1 cellular context compared by ENCODE assay signal in the genomic region with DNA sequence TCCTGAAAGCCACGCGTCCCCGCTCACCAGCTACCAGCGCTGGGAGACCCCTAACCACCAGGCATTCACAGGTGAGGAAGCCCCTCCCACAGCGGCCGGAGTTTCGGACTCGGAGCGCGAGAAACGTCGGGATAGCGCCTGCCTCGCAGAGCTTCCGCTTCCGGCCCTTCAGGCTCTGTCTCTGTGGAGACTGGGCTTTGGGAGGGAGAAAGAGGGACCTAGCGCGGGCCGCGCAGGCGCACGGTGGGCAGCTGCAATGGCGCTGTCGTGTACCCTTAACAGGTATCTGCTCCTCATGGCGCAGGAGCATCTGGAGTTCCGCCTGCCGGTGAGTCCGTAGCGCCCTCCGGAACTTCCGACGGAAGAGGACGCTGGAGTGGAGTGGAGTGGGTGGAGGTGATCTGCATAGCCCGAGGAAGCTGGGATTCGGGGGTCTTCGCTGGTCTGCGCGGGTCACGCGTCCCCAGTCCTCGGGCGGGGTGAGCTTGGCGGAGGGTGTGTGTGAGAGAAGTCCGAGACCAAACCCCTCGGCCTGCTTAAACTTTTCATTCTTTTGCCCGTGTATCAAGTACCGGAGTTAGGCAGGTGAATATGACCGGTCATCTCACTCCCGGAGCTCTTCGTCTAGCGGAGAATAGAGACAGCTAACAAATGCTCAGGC.
TF ChIP-seq lines count a peak whose summit lies in the region.

A gene (plus strand): TSS at position 246 of the 661 bp plus-strand sequence. CDS start 11 bp downstream, at position 257.

TF ChIP-seq in K562, 482 proteins besides CTCF, POLR2A, EP300 and RAD21 (continued from another document and continues in another):
- TF ChIP-seq, protein P1, sequence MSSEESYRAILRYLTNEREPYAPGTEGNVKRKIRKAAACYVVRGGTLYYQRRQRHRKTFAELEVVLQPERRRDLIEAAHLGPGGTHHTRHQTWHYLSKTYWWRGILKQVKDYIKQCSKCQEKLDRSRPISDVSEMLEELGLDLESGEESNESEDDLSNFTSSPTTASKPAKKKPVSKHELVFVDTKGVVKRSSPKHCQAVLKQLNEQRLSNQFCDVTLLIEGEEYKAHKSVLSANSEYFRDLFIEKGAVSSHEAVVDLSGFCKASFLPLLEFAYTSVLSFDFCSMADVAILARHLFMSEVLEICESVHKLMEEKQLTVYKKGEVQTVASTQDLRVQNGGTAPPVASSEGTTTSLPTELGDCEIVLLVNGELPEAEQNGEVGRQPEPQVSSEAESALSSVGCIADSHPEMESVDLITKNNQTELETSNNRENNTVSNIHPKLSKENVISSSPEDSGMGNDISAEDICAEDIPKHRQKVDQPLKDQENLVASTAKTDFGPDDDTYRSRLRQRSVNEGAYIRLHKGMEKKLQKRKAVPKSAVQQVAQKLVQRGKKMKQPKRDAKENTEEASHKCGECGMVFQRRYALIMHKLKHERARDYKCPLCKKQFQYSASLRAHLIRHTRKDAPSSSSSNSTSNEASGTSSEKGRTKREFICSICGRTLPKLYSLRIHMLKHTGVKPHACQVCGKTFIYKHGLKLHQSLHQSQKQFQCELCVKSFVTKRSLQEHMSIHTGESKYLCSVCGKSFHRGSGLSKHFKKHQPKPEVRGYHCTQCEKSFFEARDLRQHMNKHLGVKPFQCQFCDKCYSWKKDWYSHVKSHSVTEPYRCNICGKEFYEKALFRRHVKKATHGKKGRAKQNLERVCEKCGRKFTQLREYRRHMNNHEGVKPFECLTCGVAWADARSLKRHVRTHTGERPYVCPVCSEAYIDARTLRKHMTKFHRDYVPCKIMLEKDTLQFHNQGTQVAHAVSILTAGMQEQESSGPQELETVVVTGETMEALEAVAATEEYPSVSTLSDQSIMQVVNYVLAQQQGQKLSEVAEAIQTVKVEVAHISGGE (CRISPR knock-in tag; IDR thresholded peaks at IDR 0.05) = peak; percentile 66 to 96 (median 91); a peak in 4 of 6 replicates
- TF ChIP-seq, protein P2, sequence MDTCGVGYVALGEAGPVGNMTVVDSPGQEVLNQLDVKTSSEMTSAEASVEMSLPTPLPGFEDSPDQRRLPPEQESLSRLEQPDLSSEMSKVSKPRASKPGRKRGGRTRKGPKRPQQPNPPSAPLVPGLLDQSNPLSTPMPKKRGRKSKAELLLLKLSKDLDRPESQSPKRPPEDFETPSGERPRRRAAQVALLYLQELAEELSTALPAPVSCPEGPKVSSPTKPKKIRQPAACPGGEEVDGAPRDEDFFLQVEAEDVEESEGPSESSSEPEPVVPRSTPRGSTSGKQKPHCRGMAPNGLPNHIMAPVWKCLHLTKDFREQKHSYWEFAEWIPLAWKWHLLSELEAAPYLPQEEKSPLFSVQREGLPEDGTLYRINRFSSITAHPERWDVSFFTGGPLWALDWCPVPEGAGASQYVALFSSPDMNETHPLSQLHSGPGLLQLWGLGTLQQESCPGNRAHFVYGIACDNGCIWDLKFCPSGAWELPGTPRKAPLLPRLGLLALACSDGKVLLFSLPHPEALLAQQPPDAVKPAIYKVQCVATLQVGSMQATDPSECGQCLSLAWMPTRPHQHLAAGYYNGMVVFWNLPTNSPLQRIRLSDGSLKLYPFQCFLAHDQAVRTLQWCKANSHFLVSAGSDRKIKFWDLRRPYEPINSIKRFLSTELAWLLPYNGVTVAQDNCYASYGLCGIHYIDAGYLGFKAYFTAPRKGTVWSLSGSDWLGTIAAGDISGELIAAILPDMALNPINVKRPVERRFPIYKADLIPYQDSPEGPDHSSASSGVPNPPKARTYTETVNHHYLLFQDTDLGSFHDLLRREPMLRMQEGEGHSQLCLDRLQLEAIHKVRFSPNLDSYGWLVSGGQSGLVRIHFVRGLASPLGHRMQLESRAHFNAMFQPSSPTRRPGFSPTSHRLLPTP (IDR thresholded peaks at IDR 0.05; ENCODE audit: borderline replicate concordance, extremely low read depth, insufficient read length) = no peak
- no peak for TF ChIP-seq HOXB6 (CRISPR knock-in tag; IDR thresholded peaks at IDR 0.05; ENCODE audit: borderline replicate concordance)
- no peak for TF ChIP-seq SMARCC2 (IDR thresholded peaks at IDR 0.05; ENCODE audit: low read depth)
- TF ChIP-seq ETV5 (CRISPR knock-in tag; IDR thresholded peaks at IDR 0.05; ENCODE audit: low read depth) = peak; percentile 62
- TF ChIP-seq IRF2 (CRISPR knock-in tag; IDR thresholded peaks at IDR 0.05) = no peak
- TF ChIP-seq MTA2 (IDR thresholded peaks at IDR 0.05; ENCODE audit: low read depth) = no peak
- no peak; the same call in 1 of the 2 replicates for TF ChIP-seq RAD51 (IDR thresholded peaks at IDR 0.05; ENCODE audit: borderline replicate concordance, low read depth)
- peak; percentile 95 for TF ChIP-seq POLR2B (IDR thresholded peaks at IDR 0.05; ENCODE audit: low read depth, partially characterized antibody)
- TF ChIP-seq COPS2 (conservative IDR thresholded peaks at IDR 0.05) = no peak
- TF ChIP-seq ZNF311 (CRISPR knock-in tag; IDR thresholded peaks at IDR 0.05) = no peak
- no peak for TF ChIP-seq THRAP3 (IDR thresholded peaks at IDR 0.05; ENCODE audit: borderline replicate concordance)
- TF ChIP-seq GTF2A2 (tag; IDR thresholded peaks at IDR 0.05) = no peak
- TF ChIP-seq, protein P3, sequence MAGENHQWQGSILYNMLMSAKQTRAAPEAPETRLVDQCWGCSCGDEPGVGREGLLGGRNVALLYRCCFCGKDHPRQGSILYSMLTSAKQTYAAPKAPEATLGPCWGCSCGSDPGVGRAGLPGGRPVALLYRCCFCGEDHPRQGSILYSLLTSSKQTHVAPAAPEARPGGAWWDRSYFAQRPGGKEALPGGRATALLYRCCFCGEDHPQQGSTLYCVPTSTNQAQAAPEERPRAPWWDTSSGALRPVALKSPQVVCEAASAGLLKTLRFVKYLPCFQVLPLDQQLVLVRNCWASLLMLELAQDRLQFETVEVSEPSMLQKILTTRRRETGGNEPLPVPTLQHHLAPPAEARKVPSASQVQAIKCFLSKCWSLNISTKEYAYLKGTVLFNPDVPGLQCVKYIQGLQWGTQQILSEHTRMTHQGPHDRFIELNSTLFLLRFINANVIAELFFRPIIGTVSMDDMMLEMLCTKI (IDR thresholded peaks at IDR 0.05; ENCODE audit: partially characterized antibody) = no peak
- TF ChIP-seq ARID1B (IDR thresholded peaks at IDR 0.05) = no peak
- peak; percentile 76; the same call in 1 of the 2 replicates for TF ChIP-seq ATF7 (IDR thresholded peaks at IDR 0.05)
- peak; percentile 49 for TF ChIP-seq SAP30 (IDR thresholded peaks at IDR 0.05; ENCODE audit: borderline replicate concordance, insufficient read depth, low read depth, low read length, poor library complexity, severe bottlenecking)
- TF ChIP-seq SMAD2 (IDR thresholded peaks at IDR 0.05; ENCODE audit: low read depth, low read length) = no peak
- no peak for TF ChIP-seq ZNF79 (CRISPR knock-in tag; IDR thresholded peaks at IDR 0.05; ENCODE audit: low read depth)
- no peak for TF ChIP-seq ZNF347 (CRISPR knock-in tag; IDR thresholded peaks at IDR 0.05; ENCODE audit: low read depth)
- no peak for TF ChIP-seq ZNF561 (CRISPR knock-in tag; conservative IDR thresholded peaks at IDR 0.05)
- TF ChIP-seq NBN (IDR thresholded peaks at IDR 0.05; ENCODE audit: low read depth) = no peak
- TF ChIP-seq NRF1 (conservative IDR thresholded peaks at IDR 0.05 in 1 of 2, IDR thresholded peaks at IDR 0.05 in 1 of 2) = peak; percentile 98 to 99
- no peak for TF ChIP-seq TAF15 (IDR thresholded peaks at IDR 0.05; ENCODE audit: low read depth, low read length)
- no peak for TF ChIP-seq ZNF282 (CRISPR knock-in tag; IDR thresholded peaks at IDR 0.05)
- TF ChIP-seq, protein P4, sequence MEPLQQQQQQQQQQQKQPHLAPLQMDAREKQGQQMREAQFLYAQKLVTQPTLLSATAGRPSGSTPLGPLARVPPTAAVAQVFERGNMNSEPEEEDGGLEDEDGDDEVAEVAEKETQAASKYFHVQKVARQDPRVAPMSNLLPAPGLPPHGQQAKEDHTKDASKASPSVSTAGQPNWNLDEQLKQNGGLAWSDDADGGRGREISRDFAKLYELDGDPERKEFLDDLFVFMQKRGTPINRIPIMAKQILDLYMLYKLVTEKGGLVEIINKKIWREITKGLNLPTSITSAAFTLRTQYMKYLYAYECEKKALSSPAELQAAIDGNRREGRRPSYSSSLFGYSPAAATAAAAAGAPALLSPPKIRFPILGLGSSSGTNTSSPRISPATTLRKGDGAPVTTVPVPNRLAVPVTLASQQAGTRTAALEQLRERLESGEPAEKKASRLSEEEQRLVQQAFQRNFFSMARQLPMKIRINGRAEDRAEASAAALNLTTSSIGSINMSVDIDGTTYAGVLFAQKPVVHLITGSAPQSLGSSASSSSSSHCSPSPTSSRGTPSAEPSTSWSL (CRISPR knock-in tag; IDR thresholded peaks at IDR 0.05; ENCODE audit: borderline replicate concordance) = no peak
- TF ChIP-seq CREB1 (IDR thresholded peaks at IDR 0.05) = peak; percentile 10; the same call in 1 of the 2 replicates
- peak; percentile 68; the same call in 1 of the 2 replicates for TF ChIP-seq CREB1 (CRISPR knock-in tag; IDR thresholded peaks at IDR 0.05)
- TF ChIP-seq, protein P5, sequence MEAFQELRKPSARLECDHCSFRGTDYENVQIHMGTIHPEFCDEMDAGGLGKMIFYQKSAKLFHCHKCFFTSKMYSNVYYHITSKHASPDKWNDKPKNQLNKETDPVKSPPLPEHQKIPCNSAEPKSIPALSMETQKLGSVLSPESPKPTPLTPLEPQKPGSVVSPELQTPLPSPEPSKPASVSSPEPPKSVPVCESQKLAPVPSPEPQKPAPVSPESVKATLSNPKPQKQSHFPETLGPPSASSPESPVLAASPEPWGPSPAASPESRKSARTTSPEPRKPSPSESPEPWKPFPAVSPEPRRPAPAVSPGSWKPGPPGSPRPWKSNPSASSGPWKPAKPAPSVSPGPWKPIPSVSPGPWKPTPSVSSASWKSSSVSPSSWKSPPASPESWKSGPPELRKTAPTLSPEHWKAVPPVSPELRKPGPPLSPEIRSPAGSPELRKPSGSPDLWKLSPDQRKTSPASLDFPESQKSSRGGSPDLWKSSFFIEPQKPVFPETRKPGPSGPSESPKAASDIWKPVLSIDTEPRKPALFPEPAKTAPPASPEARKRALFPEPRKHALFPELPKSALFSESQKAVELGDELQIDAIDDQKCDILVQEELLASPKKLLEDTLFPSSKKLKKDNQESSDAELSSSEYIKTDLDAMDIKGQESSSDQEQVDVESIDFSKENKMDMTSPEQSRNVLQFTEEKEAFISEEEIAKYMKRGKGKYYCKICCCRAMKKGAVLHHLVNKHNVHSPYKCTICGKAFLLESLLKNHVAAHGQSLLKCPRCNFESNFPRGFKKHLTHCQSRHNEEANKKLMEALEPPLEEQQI (IDR thresholded peaks at IDR 0.05) = no peak
- no peak for TF ChIP-seq PHB2 (IDR thresholded peaks at IDR 0.05; ENCODE audit: low read depth)
- TF ChIP-seq TARDBP (IDR thresholded peaks at IDR 0.05) = no peak
- no peak for TF ChIP-seq ZNF384 (IDR thresholded peaks at IDR 0.05; ENCODE audit: low read depth, low read length)
- TF ChIP-seq CXXC5 (CRISPR knock-in tag; IDR thresholded peaks at IDR 0.05) = peak; percentile 80
- TF ChIP-seq ZNF551 (CRISPR knock-in tag; IDR thresholded peaks at IDR 0.05) = no peak
- TF ChIP-seq, protein P6, sequence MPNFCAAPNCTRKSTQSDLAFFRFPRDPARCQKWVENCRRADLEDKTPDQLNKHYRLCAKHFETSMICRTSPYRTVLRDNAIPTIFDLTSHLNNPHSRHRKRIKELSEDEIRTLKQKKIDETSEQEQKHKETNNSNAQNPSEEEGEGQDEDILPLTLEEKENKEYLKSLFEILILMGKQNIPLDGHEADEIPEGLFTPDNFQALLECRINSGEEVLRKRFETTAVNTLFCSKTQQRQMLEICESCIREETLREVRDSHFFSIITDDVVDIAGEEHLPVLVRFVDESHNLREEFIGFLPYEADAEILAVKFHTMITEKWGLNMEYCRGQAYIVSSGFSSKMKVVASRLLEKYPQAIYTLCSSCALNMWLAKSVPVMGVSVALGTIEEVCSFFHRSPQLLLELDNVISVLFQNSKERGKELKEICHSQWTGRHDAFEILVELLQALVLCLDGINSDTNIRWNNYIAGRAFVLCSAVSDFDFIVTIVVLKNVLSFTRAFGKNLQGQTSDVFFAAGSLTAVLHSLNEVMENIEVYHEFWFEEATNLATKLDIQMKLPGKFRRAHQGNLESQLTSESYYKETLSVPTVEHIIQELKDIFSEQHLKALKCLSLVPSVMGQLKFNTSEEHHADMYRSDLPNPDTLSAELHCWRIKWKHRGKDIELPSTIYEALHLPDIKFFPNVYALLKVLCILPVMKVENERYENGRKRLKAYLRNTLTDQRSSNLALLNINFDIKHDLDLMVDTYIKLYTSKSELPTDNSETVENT (CRISPR knock-in tag; IDR thresholded peaks at IDR 0.05) = peak; percentile 71; the same call in 1 of the 2 replicates
- no peak for TF ChIP-seq SIX5 (IDR thresholded peaks at IDR 0.05; ENCODE audit: borderline replicate concordance in 1 of 2, insufficient read depth in 1 of 2, low read depth in 1 of 2, low read length in 2 of 2)
- TF ChIP-seq SP2 (IDR thresholded peaks at IDR 0.05; ENCODE audit: extremely low read depth, low read depth, low read length, poor library complexity, severe bottlenecking) = no peak
- no peak for TF ChIP-seq XRCC5 (IDR thresholded peaks at IDR 0.05; ENCODE audit: low read depth, low read length)
- TF ChIP-seq, protein P7, sequence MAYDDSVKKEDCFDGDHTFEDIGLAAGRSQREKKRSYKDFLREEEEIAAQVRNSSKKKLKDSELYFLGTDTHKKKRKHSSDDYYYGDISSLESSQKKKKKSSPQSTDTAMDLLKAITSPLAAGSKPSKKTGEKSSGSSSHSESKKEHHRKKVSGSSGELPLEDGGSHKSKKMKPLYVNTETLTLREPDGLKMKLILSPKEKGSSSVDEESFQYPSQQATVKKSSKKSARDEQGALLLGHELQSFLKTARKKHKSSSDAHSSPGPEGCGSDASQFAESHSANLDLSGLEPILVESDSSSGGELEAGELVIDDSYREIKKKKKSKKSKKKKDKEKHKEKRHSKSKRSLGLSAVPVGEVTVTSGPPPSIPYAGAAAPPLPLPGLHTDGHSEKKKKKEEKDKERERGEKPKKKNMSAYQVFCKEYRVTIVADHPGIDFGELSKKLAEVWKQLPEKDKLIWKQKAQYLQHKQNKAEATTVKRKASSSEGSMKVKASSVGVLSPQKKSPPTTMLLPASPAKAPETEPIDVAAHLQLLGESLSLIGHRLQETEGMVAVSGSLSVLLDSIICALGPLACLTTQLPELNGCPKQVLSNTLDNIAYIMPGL (CRISPR knock-in tag; IDR thresholded peaks at IDR 0.05) = no peak
- TF ChIP-seq CCAR2 (IDR thresholded peaks at IDR 0.05; ENCODE audit: low read depth, low read length) = no peak
- TF ChIP-seq NFYB (IDR thresholded peaks at IDR 0.05; ENCODE audit: extremely low read depth, insufficient read length) = no peak
- TF ChIP-seq ZC3H8 (IDR thresholded peaks at IDR 0.05) = no peak
- TF ChIP-seq, protein P8, sequence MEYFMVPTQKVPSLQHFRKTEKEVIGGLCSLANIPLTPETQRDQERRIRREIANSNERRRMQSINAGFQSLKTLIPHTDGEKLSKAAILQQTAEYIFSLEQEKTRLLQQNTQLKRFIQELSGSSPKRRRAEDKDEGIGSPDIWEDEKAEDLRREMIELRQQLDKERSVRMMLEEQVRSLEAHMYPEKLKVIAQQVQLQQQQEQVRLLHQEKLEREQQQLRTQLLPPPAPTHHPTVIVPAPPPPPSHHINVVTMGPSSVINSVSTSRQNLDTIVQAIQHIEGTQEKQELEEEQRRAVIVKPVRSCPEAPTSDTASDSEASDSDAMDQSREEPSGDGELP (CRISPR knock-in tag; IDR thresholded peaks at IDR 0.05; ENCODE audit: borderline replicate concordance) = peak; percentile 89; the same call in 1 of the 2 replicates
- no peak for TF ChIP-seq PTTG1 (tag; IDR thresholded peaks at IDR 0.05; ENCODE audit: low read depth)
- no peak for TF ChIP-seq U2AF2 (optimal IDR thresholded peaks at IDR 0.05; ENCODE audit: low read depth, low read length)
- TF ChIP-seq, protein P9, sequence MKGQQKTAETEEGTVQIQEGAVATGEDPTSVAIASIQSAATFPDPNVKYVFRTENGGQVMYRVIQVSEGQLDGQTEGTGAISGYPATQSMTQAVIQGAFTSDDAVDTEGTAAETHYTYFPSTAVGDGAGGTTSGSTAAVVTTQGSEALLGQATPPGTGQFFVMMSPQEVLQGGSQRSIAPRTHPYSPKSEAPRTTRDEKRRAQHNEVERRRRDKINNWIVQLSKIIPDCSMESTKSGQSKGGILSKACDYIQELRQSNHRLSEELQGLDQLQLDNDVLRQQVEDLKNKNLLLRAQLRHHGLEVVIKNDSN (CRISPR knock-in tag; IDR thresholded peaks at IDR 0.05) = no peak
